In the genomic region with DNA sequence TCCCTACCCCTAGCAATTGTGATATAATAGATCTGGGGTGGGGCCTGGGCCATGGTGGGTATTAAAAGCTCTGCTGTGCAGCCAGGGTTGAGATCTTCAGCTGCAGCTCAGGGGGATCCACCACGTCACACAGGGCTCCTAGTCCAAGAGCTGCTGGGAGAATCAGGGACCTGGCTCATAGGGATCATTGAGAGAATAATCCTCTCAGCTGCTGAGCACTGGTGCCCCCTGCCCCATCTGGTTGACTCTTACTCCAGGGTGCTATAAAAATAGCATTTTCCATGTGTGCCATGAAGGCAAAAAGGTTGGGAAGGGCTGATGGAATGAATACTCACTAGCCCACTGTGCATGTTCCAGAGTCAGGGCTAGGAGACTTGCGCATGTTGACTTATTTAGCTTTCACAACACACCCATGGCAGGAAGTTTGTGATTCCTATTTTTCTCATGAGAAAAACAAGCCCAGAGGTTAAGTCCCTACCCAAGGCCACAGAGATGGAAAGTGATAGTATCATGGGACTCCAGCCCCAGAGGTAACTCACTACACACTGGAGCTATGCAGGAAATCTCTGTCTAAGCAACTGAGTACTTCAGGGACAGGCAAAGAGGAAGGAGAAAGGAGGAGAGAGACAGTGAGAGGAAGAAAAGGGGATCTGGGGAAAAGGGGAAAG, we compare ENCODE assay signal across 2 cellular contexts.
TF ChIP-seq lines count a peak whose summit lies in the region.

No MANE protein-coding gene starts in this region.

TF ChIP-seq in WTC11, 78 proteins besides CTCF, POLR2A, EP300 and RAD21 (continued from another document):
- TF ChIP-seq CREM (CRISPR knock-in tag; IDR thresholded peaks at IDR 0.05), result no peak
- no peak for TF ChIP-seq NR1H2 (CRISPR knock-in tag; IDR thresholded peaks at IDR 0.05)
- TF ChIP-seq, protein P1, sequence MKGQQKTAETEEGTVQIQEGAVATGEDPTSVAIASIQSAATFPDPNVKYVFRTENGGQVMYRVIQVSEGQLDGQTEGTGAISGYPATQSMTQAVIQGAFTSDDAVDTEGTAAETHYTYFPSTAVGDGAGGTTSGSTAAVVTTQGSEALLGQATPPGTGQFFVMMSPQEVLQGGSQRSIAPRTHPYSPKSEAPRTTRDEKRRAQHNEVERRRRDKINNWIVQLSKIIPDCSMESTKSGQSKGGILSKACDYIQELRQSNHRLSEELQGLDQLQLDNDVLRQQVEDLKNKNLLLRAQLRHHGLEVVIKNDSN (CRISPR knock-in tag; IDR thresholded peaks at IDR 0.05), result no peak
- TF ChIP-seq, protein P2, sequence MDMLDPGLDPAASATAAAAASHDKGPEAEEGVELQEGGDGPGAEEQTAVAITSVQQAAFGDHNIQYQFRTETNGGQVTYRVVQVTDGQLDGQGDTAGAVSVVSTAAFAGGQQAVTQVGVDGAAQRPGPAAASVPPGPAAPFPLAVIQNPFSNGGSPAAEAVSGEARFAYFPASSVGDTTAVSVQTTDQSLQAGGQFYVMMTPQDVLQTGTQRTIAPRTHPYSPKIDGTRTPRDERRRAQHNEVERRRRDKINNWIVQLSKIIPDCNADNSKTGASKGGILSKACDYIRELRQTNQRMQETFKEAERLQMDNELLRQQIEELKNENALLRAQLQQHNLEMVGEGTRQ (CRISPR knock-in tag; IDR thresholded peaks at IDR 0.05), result no peak
- TF ChIP-seq FOXK1 (CRISPR knock-in tag; IDR thresholded peaks at IDR 0.05), result no peak
- TF ChIP-seq FOXP1 (CRISPR knock-in tag; IDR thresholded peaks at IDR 0.05; ENCODE audit: borderline replicate concordance), result no peak
- TF ChIP-seq SMAD3 (CRISPR knock-in tag; IDR thresholded peaks at IDR 0.05; ENCODE audit: borderline replicate concordance), result no peak
- no peak for TF ChIP-seq KAT7 (CRISPR knock-in tag; IDR thresholded peaks at IDR 0.05; ENCODE audit: borderline replicate concordance)
- TF ChIP-seq, protein P3, sequence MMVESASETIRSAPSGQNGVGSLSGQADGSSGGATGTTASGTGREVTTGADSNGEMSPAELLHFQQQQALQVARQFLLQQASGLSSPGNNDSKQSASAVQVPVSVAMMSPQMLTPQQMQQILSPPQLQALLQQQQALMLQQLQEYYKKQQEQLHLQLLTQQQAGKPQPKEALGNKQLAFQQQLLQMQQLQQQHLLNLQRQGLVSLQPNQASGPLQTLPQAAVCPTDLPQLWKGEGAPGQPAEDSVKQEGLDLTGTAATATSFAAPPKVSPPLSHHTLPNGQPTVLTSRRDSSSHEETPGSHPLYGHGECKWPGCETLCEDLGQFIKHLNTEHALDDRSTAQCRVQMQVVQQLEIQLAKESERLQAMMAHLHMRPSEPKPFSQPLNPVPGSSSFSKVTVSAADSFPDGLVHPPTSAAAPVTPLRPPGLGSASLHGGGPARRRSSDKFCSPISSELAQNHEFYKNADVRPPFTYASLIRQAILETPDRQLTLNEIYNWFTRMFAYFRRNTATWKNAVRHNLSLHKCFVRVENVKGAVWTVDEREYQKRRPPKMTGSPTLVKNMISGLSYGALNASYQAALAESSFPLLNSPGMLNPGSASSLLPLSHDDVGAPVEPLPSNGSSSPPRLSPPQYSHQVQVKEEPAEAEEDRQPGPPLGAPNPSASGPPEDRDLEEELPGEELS (CRISPR knock-in tag; IDR thresholded peaks at IDR 0.05), result no peak
- TF ChIP-seq, protein P4, sequence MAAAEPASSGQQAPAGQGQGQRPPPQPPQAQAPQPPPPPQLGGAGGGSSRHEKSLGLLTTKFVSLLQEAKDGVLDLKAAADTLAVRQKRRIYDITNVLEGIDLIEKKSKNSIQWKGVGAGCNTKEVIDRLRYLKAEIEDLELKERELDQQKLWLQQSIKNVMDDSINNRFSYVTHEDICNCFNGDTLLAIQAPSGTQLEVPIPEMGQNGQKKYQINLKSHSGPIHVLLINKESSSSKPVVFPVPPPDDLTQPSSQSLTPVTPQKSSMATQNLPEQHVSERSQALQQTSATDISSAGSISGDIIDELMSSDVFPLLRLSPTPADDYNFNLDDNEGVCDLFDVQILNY (CRISPR knock-in tag; IDR thresholded peaks at IDR 0.05), result no peak
- TF ChIP-seq, protein P5, sequence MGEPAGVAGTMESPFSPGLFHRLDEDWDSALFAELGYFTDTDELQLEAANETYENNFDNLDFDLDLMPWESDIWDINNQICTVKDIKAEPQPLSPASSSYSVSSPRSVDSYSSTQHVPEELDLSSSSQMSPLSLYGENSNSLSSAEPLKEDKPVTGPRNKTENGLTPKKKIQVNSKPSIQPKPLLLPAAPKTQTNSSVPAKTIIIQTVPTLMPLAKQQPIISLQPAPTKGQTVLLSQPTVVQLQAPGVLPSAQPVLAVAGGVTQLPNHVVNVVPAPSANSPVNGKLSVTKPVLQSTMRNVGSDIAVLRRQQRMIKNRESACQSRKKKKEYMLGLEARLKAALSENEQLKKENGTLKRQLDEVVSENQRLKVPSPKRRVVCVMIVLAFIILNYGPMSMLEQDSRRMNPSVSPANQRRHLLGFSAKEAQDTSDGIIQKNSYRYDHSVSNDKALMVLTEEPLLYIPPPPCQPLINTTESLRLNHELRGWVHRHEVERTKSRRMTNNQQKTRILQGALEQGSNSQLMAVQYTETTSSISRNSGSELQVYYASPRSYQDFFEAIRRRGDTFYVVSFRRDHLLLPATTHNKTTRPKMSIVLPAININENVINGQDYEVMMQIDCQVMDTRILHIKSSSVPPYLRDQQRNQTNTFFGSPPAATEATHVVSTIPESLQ (CRISPR knock-in tag; IDR thresholded peaks at IDR 0.05), result no peak
- no peak for TF ChIP-seq CREB1 (CRISPR knock-in tag; IDR thresholded peaks at IDR 0.05)
- TF ChIP-seq ZNF263 (CRISPR knock-in tag; IDR thresholded peaks at IDR 0.05; ENCODE audit: low read depth), result no peak
- TF ChIP-seq TEAD4 (CRISPR knock-in tag; IDR thresholded peaks at IDR 0.05), result no peak
- TF ChIP-seq, protein P6, sequence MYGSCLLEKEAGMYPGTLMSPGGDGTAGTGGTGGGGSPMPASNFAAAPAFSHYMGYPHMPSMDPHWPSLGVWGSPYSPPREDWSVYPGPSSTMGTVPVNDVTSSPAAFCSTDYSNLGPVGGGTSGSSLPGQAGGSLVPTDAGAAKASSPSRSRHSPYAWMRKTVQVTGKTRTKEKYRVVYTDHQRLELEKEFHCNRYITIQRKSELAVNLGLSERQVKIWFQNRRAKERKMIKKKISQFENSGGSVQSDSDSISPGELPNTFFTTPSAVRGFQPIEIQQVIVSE (CRISPR knock-in tag; IDR thresholded peaks at IDR 0.05; ENCODE audit: borderline replicate concordance), result no peak
- no peak for TF ChIP-seq JAZF1 (CRISPR knock-in tag; IDR thresholded peaks at IDR 0.05)
- TF ChIP-seq ELF4 (CRISPR knock-in tag; IDR thresholded peaks at IDR 0.05; ENCODE audit: low read depth), result no peak
- TF ChIP-seq, protein P7, sequence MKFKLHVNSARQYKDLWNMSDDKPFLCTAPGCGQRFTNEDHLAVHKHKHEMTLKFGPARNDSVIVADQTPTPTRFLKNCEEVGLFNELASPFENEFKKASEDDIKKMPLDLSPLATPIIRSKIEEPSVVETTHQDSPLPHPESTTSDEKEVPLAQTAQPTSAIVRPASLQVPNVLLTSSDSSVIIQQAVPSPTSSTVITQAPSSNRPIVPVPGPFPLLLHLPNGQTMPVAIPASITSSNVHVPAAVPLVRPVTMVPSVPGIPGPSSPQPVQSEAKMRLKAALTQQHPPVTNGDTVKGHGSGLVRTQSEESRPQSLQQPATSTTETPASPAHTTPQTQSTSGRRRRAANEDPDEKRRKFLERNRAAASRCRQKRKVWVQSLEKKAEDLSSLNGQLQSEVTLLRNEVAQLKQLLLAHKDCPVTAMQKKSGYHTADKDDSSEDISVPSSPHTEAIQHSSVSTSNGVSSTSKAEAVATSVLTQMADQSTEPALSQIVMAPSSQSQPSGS (CRISPR knock-in tag; IDR thresholded peaks at IDR 0.05; ENCODE audit: borderline replicate concordance, low read depth), result no peak

TF ChIP-seq in HepG2, 621 proteins besides CTCF, POLR2A, EP300 and RAD21 (continued from another document and continues in another):
- TF ChIP-seq TEAD2 (CRISPR knock-in tag; IDR thresholded peaks at IDR 0.05) (no peak), SALL2 (CRISPR knock-in tag; IDR thresholded peaks at IDR 0.05) (no peak), ZFYVE20 (CRISPR knock-in tag; IDR thresholded peaks at IDR 0.05; ENCODE audit: borderline replicate concordance, low read depth) (no peak), YEATS2 (CRISPR knock-in tag; IDR thresholded peaks at IDR 0.05; ENCODE audit: borderline replicate concordance) (no peak; the same call in 1 of the 2 replicates), EEA1 (CRISPR knock-in tag; IDR thresholded peaks at IDR 0.05; ENCODE audit: borderline replicate concordance) (no peak), ZSCAN25 (CRISPR knock-in tag; IDR thresholded peaks at IDR 0.05) (no peak), TMF1 (CRISPR knock-in tag; IDR thresholded peaks at IDR 0.05; ENCODE audit: low read depth) (no peak), FOXK1 (CRISPR knock-in tag; IDR thresholded peaks at IDR 0.05; ENCODE audit: borderline replicate concordance, low read depth) (0 out of 2 replicates have a peak, but pooled peaks have one; percentile 50), KDM5A (IDR thresholded peaks at IDR 0.05; ENCODE audit: borderline replicate concordance, low read length) (no peak), ZNF572 (CRISPR knock-in tag; IDR thresholded peaks at IDR 0.05) (no peak), RXRA (CRISPR knock-in tag; IDR thresholded peaks at IDR 0.05) (no peak; the same call in 1 of the 2 replicates), MAF1 (CRISPR knock-in tag; IDR thresholded peaks at IDR 0.05; ENCODE audit: borderline replicate concordance) (no peak), RARG (CRISPR knock-in tag; IDR thresholded peaks at IDR 0.05; ENCODE audit: low read depth) (no peak), GABPB1 (CRISPR knock-in tag; IDR thresholded peaks at IDR 0.05) (peak; percentile 15; the same call in 1 of the 2 replicates), MBD4 (IDR thresholded peaks at IDR 0.05; ENCODE audit: borderline replicate concordance, low read length) (no peak), STAG1 (CRISPR knock-in tag; IDR thresholded peaks at IDR 0.05) (no peak), ETV5 (CRISPR knock-in tag; IDR thresholded peaks at IDR 0.05; ENCODE audit: borderline replicate concordance) (peak; percentile 81; the same call in 1 of the 2 replicates), SMC3 (IDR thresholded peaks at IDR 0.05; ENCODE audit: low read length) (no peak), ZNF230 (CRISPR knock-in tag; IDR thresholded peaks at IDR 0.05) (no peak)
- TF ChIP-seq, protein P8, sequence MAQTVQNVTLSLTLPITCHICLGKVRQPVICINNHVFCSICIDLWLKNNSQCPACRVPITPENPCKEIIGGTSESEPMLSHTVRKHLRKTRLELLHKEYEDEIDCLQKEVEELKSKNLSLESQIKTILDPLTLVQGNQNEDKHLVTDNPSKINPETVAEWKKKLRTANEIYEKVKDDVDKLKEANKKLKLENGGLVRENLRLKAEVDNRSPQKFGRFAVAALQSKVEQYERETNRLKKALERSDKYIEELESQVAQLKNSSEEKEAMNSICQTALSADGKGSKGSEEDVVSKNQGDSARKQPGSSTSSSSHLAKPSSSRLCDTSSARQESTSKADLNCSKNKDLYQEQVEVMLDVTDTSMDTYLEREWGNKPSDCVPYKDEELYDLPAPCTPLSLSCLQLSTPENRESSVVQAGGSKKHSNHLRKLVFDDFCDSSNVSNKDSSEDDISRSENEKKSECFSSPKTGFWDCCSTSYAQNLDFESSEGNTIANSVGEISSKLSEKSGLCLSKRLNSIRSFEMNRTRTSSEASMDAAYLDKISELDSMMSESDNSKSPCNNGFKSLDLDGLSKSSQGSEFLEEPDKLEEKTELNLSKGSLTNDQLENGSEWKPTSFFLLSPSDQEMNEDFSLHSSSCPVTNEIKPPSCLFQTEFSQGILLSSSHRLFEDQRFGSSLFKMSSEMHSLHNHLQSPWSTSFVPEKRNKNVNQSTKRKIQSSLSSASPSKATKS (CRISPR knock-in tag; IDR thresholded peaks at IDR 0.05), result no peak
- TF ChIP-seq, protein P9, sequence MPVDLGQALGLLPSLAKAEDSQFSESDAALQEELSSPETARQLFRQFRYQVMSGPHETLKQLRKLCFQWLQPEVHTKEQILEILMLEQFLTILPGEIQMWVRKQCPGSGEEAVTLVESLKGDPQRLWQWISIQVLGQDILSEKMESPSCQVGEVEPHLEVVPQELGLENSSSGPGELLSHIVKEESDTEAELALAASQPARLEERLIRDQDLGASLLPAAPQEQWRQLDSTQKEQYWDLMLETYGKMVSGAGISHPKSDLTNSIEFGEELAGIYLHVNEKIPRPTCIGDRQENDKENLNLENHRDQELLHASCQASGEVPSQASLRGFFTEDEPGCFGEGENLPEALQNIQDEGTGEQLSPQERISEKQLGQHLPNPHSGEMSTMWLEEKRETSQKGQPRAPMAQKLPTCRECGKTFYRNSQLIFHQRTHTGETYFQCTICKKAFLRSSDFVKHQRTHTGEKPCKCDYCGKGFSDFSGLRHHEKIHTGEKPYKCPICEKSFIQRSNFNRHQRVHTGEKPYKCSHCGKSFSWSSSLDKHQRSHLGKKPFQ (CRISPR knock-in tag; IDR thresholded peaks at IDR 0.05; ENCODE audit: insufficient replicate concordance), result no peak
- TF ChIP-seq, protein P10, sequence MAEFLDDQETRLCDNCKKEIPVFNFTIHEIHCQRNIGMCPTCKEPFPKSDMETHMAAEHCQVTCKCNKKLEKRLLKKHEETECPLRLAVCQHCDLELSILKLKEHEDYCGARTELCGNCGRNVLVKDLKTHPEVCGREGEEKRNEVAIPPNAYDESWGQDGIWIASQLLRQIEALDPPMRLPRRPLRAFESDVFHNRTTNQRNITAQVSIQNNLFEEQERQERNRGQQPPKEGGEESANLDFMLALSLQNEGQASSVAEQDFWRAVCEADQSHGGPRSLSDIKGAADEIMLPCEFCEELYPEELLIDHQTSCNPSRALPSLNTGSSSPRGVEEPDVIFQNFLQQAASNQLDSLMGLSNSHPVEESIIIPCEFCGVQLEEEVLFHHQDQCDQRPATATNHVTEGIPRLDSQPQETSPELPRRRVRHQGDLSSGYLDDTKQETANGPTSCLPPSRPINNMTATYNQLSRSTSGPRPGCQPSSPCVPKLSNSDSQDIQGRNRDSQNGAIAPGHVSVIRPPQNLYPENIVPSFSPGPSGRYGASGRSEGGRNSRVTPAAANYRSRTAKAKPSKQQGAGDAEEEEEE (CRISPR knock-in tag; IDR thresholded peaks at IDR 0.05; ENCODE audit: borderline replicate concordance), result no peak
- TF ChIP-seq, protein P11, sequence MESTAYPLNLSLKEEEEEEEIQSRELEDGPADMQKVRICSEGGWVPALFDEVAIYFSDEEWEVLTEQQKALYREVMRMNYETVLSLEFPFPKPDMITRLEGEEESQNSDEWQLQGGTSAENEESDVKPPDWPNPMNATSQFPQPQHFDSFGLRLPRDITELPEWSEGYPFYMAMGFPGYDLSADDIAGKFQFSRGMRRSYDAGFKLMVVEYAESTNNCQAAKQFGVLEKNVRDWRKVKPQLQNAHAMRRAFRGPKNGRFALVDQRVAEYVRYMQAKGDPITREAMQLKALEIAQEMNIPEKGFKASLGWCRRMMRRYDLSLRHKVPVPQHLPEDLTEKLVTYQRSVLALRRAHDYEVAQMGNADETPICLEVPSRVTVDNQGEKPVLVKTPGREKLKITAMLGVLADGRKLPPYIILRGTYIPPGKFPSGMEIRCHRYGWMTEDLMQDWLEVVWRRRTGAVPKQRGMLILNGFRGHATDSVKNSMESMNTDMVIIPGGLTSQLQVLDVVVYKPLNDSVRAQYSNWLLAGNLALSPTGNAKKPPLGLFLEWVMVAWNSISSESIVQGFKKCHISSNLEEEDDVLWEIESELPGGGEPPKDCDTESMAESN (CRISPR knock-in tag; conservative IDR thresholded peaks at IDR 0.05), result no peak
